In the genomic region with DNA sequence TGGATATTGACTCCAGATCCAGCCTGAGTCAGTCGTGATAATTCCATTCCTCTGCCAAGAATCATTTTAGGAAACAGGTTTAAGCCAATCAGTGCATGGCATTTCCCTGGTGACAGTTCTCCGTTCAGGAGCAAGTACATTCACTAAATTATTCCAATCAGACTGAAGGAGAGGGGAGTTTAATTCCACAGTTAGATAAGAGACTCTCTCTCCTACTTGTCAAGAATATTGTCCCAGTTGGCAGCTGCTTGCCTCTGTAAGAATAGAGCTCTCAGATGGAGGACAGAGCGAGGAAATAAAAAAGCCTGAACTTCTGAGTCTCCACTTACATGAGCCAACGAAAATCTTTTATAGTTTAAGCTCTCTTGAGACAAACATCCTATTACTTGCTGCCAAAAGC, we compare ENCODE assay signal across 15 cellular contexts.
"Had no signal": no experiment of that assay in that cellular context is flagged by ENCODE, and none has a peak within 500 bp of the region (broad histone marks: within the 10 kb centered on the region; RNA-seq: fewer than 3 reads in every experiment).

No MANE protein-coding gene starts in this region.

- H3K27ac ChIP-seq: neutrophil, parathyroid adenoma, skin epidermis had no signal

- H3K9me3 ChIP-seq: neutrophil had no signal

- H3K36me3 ChIP-seq: neutrophil had no signal

- H3K4me1 ChIP-seq: parathyroid adenoma had no signal

- DNase-seq: activated CD4-positive, alpha-beta T cell treated with anti-CD3 and anti-CD28 coated beads, Interleukin-2, amount 50 U/mL, for 48 hours; activated naive CD4-positive, alpha-beta T cell treated with anti-CD3 and anti-CD28 coated beads, Interleukin-2, amount 10 ng/mL, durations not matched to agents 7 days and 5 days; activated T-cell treated with anti-CD3 and anti-CD28 coated beads, Interleukin-2, amount 50 U/mL, for 24 hours; caudate nucleus; erythroblast; glutamatergic neuron; naive thymus-derived CD8-positive, alpha-beta T cell; stimulated activated CD4-positive, alpha-beta T cell treated with anti-CD3 and anti-CD28 coated beads, Interleukin-4, amount 100 ng/mL, for 24 hours; stimulated activated naive CD4-positive, alpha-beta T cell treated with Interleukin-2 at 50 U/mL for 16 hours; substantia nigra; trophoblast cell had no signal

- H3K27ac Mint-ChIP-seq: activated naive CD4-positive, alpha-beta T cell treated with anti-CD3 and anti-CD28 coated beads, Interleukin-2, amount 10 ng/mL, durations not matched to agents 7 days and 5 days; activated T-cell treated with anti-CD3 and anti-CD28 coated beads, Interleukin-2, amount 50 U/mL, for 24 hours; naive thymus-derived CD8-positive, alpha-beta T cell; T-helper 2 cell treated with Interferon-gamma antibody and Interleukin-4, amounts not matched to agents 5 μg/mL and 100 μg/mL, for 36 hours had no signal

- ATAC-seq: naive thymus-derived CD8-positive, alpha-beta T cell had no signal

- H3K4me3 ChIP-seq: skin epidermis had no signal

- H3K4me3 Mint-ChIP-seq: activated naive CD4-positive, alpha-beta T cell treated with anti-CD3 and anti-CD28 coated beads, Interleukin-2, amount 10 ng/mL, durations not matched to agents 7 days and 5 days; activated T-cell treated with anti-CD3 and anti-CD28 coated beads, Interleukin-2, amount 50 U/mL, for 24 hours; naive thymus-derived CD8-positive, alpha-beta T cell; T-helper 2 cell treated with Interferon-gamma antibody and Interleukin-4, amounts not matched to agents 5 μg/mL and 100 μg/mL, for 36 hours had no signal

- H3K9ac ChIP-seq: parathyroid adenoma had no signal

- H3K9me3 Mint-ChIP-seq: activated T-cell treated with anti-CD3 and anti-CD28 coated beads, Interleukin-2, amount 50 U/mL, for 24 hours had no signal
